In genomic region chr2:131516011-131516410, GRCh38 we compare ENCODE assay signal across 20 cellular contexts. TPM values are rescaled to one million over a fixed set of nuclear protein-coding genes. Genes with fewer than 3 reads are reported as not detected.
DNase-seq lines count a peak whose midpoint lies in the region; ATAC-seq, FAIRE-seq and TF ChIP-seq lines count a peak whose summit lies in the region.
"Had no signal": no experiment of that assay in that cellular context is flagged by ENCODE, and none has a peak within 500 bp of the region (broad histone marks: within the 10 kb centered on the region; RNA-seq: fewer than 3 reads in every experiment).

No MANE protein-coding gene starts in this region.

- H3K4me1 Mint-ChIP-seq in endodermal cell = no peaks in the 10 kb centered on the region
- no peaks in the 10 kb centered on the region for H3K4me1 Mint-ChIP-seq in Caco-2 (ENCODE audit: low read depth, unreplicated experiment)
- H3K4me1 Mint-ChIP-seq: CD14-positive monocyte, GM23338 had no signal

- H3K4me1 ChIP-seq in endodermal cell (ENCODE audit: control insufficient read depth, insufficient read depth, low read length) = no peaks in the 10 kb centered on the region
- H3K4me1 ChIP-seq in upper lobe of right lung = no peaks in the 10 kb centered on the region
- H3K4me1 ChIP-seq in Caco-2 = no peaks in the 10 kb centered on the region
- H3K4me1 ChIP-seq: HAP-1 had no signal

- peak; percentile 29 for DNase-seq in Right ventricle myocardium superior
- DNase-seq in left cardiac atrium = no peak
- DNase-seq in HTR-8/SVneo (ENCODE audit: insufficient read length, low spot score) = no peak
- no peak for DNase-seq in endodermal cell
- peak; percentile 33 for DNase-seq in upper lobe of right lung
- no peak for DNase-seq in GM12891 (ENCODE audit: insufficient read length, low spot score)
- DNase-seq in Caco-2 = no peak
- DNase-seq: AML-193, DMS79, NCI-H446 treated with DMSO at 0.1 percent for 48 hours, NCI-H526 treated with DMSO at 0.1 percent for 48 hours, OCI-M1 had no signal

- no peak overlapping the region for H3K9ac ChIP-seq in endodermal cell (ENCODE audit: extremely low read depth, low read length, poor library complexity, severe bottlenecking)

- peaks cover 34% of the 10 kb centered on the region for H3K36me3 Mint-ChIP-seq in endodermal cell (ENCODE audit: low read depth)
- peaks cover 37% of the 10 kb centered on the region for H3K36me3 Mint-ChIP-seq in Caco-2 (ENCODE audit: insufficient read depth, unreplicated experiment)

- no peak for ATAC-seq in Right ventricle myocardium superior (ENCODE audit: poor library complexity)
- ATAC-seq in left cardiac atrium = no peak
- no peak for ATAC-seq in upper lobe of right lung
- ATAC-seq in GM21528 (IDR thresholded peaks at IDR 0.05; ENCODE audit: low FRiP score, unreplicated experiment) = no peak

- H3K27me3 ChIP-seq in endodermal cell (ENCODE audit: control insufficient read depth, insufficient read depth, low read length, poor library complexity, severe bottlenecking) (no peaks in the 10 kb centered on the region), upper lobe of right lung (no peaks in the 10 kb centered on the region), Caco-2 (replicated peaks; ENCODE audit: control insufficient read depth, insufficient read depth, low read length) (no peaks in the 10 kb centered on the region)

- intact Hi-C loops in Right ventricle myocardium superior (cut with DNase I) = no loop called here
- intact Hi-C loops in left cardiac atrium (cut with DNase I) = loop anchor here in 1 of 2 donors (10.0 kb wide), 1 partner anchor 101 kb away; no protein-coding TSS in a partner anchor
- intact Hi-C loops in upper lobe of right lung (cut with DNase I) = no loop called here
- intact Hi-C loops in Caco-2 (cut with micrococcal nuclease; ENCODE audit: unreplicated experiment) = no loop called here

- H3K36me3 ChIP-seq in endodermal cell (ENCODE audit: control insufficient read depth, insufficient read depth, low read length) = peaks cover 4% of the 10 kb centered on the region
- peaks cover 14% of the 10 kb centered on the region for H3K36me3 ChIP-seq in upper lobe of right lung
- H3K36me3 ChIP-seq in Caco-2 (ENCODE audit: control insufficient read depth, insufficient read depth, low read length) = peaks cover 1% of the 10 kb centered on the region; the same call in 1 of the 2 replicates
- H3K36me3 ChIP-seq: HAP-1 had no signal

- no peaks in the 10 kb centered on the region for H3K27me3 Mint-ChIP-seq in endodermal cell (ENCODE audit: insufficient read depth)
- no peaks in the 10 kb centered on the region for H3K27me3 Mint-ChIP-seq in Caco-2 (ENCODE audit: insufficient read depth, unreplicated experiment)

- TF ChIP-seq CTCF in endodermal cell (conservative IDR thresholded peaks at IDR 0.05) (no peak), upper lobe of right lung (IDR thresholded peaks at IDR 0.05) (no peak), Caco-2 (IDR thresholded peaks at IDR 0.05; ENCODE audit: insufficient read depth in 1 of 2, low read depth in 1 of 2, low read length in 1 of 2, severe bottlenecking in 1 of 2, unreplicated experiment in 1 of 2) (no peak)

- H3K27ac ChIP-seq in endodermal cell (ENCODE audit: low read depth, low read length) (no peak overlapping the region), upper lobe of right lung (no peak overlapping the region)

- H3K9me3 Mint-ChIP-seq in endodermal cell (no peaks in the 10 kb centered on the region), Caco-2 (ENCODE audit: unreplicated experiment) (no peaks in the 10 kb centered on the region)
- H3K9me3 Mint-ChIP-seq: GM23338 had no signal

- no TSS peak for BruUV-seq in Caco-2 (replicated peaks; lab: Mats Ljungman, UMichigan)

- TF ChIP-seq POLR2A in GM12891 (IDR thresholded peaks at IDR 0.05; ENCODE audit: low read depth, low read length) = no peak

- H3K27ac Mint-ChIP-seq in endodermal cell = peak overlapping the region; percentile 30
- no peak overlapping the region for H3K27ac Mint-ChIP-seq in Caco-2 (ENCODE audit: unreplicated experiment)
- H3K27ac Mint-ChIP-seq: GM23338 had no signal

- H3K4me3 Mint-ChIP-seq in endodermal cell (no peak overlapping the region), Caco-2 (ENCODE audit: unreplicated experiment) (no peak overlapping the region)
- H3K4me3 Mint-ChIP-seq: CD14-positive monocyte, GM23338 had no signal

- H3K9me3 ChIP-seq in endodermal cell (ENCODE audit: control insufficient read depth, low read length) (no peaks in the 10 kb centered on the region), upper lobe of right lung (no peaks in the 10 kb centered on the region), Caco-2 (no peaks in the 10 kb centered on the region)
- H3K9me3 ChIP-seq: HAP-1 had no signal

- 94 to 100% methylated on average over 4 to 10 of the region's 10 CpGs for WGBS in endodermal cell (ENCODE audit: insufficient coverage in 1 of 2, insufficient read length in 1 of 2), 2 experiments

- peak; percentile 67 for FAIRE-seq in HTR-8/SVneo (lab: Jason Lieb, UNC)
- no peak for FAIRE-seq in GM12891 (lab: Jason Lieb, UNC)

- no peak overlapping the region for H3K4me3 ChIP-seq in endodermal cell (ENCODE audit: low read length)
- H3K4me3 ChIP-seq in upper lobe of right lung = no peak overlapping the region
- no peak overlapping the region for H3K4me3 ChIP-seq in Caco-2 (ENCODE audit: low read depth, low read length)
- H3K4me3 ChIP-seq: GM23338, HAP-1 had no signal

- CTCF ChIA-PET in Caco-2 (lab: Charles Lee) = no interaction called here

- POLR2A ChIA-PET in Caco-2 (lab: Charles Lee) = no interaction called here

TF ChIP-seq in GM12891, 5 proteins besides CTCF, POLR2A, EP300 and RAD21:
- TF ChIP-seq SPI1 (IDR thresholded peaks at IDR 0.05; ENCODE audit: low read depth, low read length) = no peak
- TF ChIP-seq TAF1 (IDR thresholded peaks at IDR 0.05; ENCODE audit: low read depth, low read length) = no peak
- no peak for TF ChIP-seq POLR2AphosphoS5 (IDR thresholded peaks at IDR 0.05; ENCODE audit: low read depth, low read length)
- TF ChIP-seq PAX5 (IDR thresholded peaks at IDR 0.05; ENCODE audit: insufficient read depth, low read length, severe bottlenecking) = no peak
- TF ChIP-seq POU2F2 (IDR thresholded peaks at IDR 0.05; ENCODE audit: low read depth, low read length) = no peak

RNA-seq across cellular contexts. Expression of gene CCDC74A, which starts 11.7 kb away (rescaled TPM):
- total RNA-seq in Right ventricle myocardium superior (0.35 TPM), left cardiac atrium (under 1 TPM; 0.71 to 0.94 TPM), endodermal cell (10 to 100 TPM; 17.3 to 29.9 TPM), upper lobe of right lung (1.2 TPM), Caco-2 (2022) (0.36 TPM in 1 of 2 replicates, not detected in the other)
- polyA plus RNA-seq in endodermal cell (2013, experiment 1 of 2) = 42.5 TPM
- polyA plus RNA-seq in endodermal cell (2013, experiment 2 of 2) = 46.0 TPM
- 12.6 TPM for polyA plus RNA-seq in GM12891 (2012; ENCODE audit: low read depth, missing spikeins)
- polyA plus RNA-seq: CD14-positive monocyte had no signal

RNA-seq across cellular contexts. Expression of gene MZT2A, which starts 23.8 kb away (rescaled TPM):
- total RNA-seq in Right ventricle myocardium superior (337 TPM), left cardiac atrium (100 to 1,000 TPM in 1 of 2 donors, 10 to 100 TPM in 1; 59.4 to 110 TPM), endodermal cell (100 to 1,000 TPM; 133 to 144 TPM), upper lobe of right lung (46.5 TPM), Caco-2 (2022) (275 and 285 TPM in 2 replicates)
- polyA plus RNA-seq in endodermal cell (2013, experiment 1 of 2) = 105 TPM
- polyA plus RNA-seq in endodermal cell (2013, experiment 2 of 2) = 98.1 TPM
- polyA plus RNA-seq in GM12891 (2012; ENCODE audit: low read depth, missing spikeins) = 207 TPM

RNA-seq across cellular contexts. Expression of gene TUBA3D, which starts 40.1 kb away (rescaled TPM):
- total RNA-seq in Right ventricle myocardium superior = 113 TPM
- 10 to 100 TPM in 1 of 2 donors, 1 to 10 TPM in 1; 8.5 to 11.0 TPM for total RNA-seq in left cardiac atrium
- not detected for total RNA-seq in endodermal cell
- polyA plus RNA-seq in endodermal cell (2013, experiment 1 of 2) = not detected
- polyA plus RNA-seq in endodermal cell (2013, experiment 2 of 2) = not detected
- not detected for total RNA-seq in upper lobe of right lung
- polyA plus RNA-seq in GM12891 (2012; ENCODE audit: low read depth, missing spikeins) = 0.05 TPM
- total RNA-seq in Caco-2 (2022) = 0.23 TPM in 1 of 2 replicates, not detected in the other
- total RNA-seq: A172, GM23338, MCF 10A, SK-MEL-5 had no signal
- polyA plus RNA-seq: AG04450, CD14-positive monocyte had no signal

Comparison
In these comparisons a context has a peak if more than half of its experiments do, and no peak if none do; other contexts are left out.
1. DNase-seq: peak in Right ventricle myocardium superior (single experiment) and upper lobe of right lung (single experiment); none in left cardiac atrium (single experiment), HTR-8/SVneo (single experiment), endodermal cell (single experiment), GM12891 (single experiment) and Caco-2 (0 of 2).